In the genomic region with DNA sequence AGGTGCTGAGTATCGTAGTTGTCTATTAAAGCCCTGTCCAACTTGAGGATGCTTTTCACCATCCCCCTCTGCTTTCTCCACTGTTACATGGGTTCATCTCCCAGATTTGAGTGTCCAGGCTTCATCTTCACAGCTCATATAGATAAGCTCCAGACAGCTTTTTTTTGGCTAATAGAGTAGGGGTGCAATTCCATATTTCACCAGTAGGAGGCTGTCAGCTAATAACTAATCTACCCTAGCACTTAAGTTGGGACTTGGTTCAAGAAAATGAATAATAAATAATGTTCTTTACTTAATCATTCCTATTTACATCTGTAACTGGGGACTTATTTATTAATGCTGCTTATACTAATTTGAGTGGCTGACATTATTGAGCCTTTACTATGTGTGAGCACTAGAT, we compare ENCODE assay signal across 15 cellular contexts.
A peak's percentile ranks its signal among the peaks of the same experiment; 100 is the strongest.
DNase-seq lines count a peak whose midpoint lies in the region; ATAC-seq and TF ChIP-seq lines count a peak whose summit lies in the region.
"Had no signal": no experiment of that assay in that cellular context is flagged by ENCODE, and none has a peak within 500 bp of the region (broad histone marks: within the 10 kb centered on the region; RNA-seq: fewer than 3 reads in every experiment).

No MANE protein-coding gene starts in this region.

- H3K4me3 ChIP-seq in GM12864 (ENCODE audit: low read depth, low read length) (no peak overlapping the region), MM.1S (ENCODE audit: low read length) (no peak overlapping the region), smooth muscle cell (no peak overlapping the region)
- H3K4me3 ChIP-seq: lower lobe of right lung, spleen, suprapubic skin had no signal

- H4K20me1 ChIP-seq in MM.1S (ENCODE audit: insufficient read depth, low read length) (no peaks in the 10 kb centered on the region), smooth muscle cell (ENCODE audit: low read depth) (no peaks in the 10 kb centered on the region)

- 100% methylated on average over 1 of the region's 1 CpG for WGBS in smooth muscle cell (ENCODE audit: low lambda C conversion rate)

- no peaks in the 10 kb centered on the region for H3F3A ChIP-seq in MM.1S (ENCODE audit: insufficient read depth, low read length)
- no peaks in the 10 kb centered on the region for H3F3A ChIP-seq in smooth muscle cell (ENCODE audit: low read depth)

- H3K27me3 ChIP-seq in MM.1S (replicated peaks; ENCODE audit: insufficient read depth, low read length) (peaks cover 31% of the 10 kb centered on the region), smooth muscle cell (ENCODE audit: low read depth) (peaks cover under 1% of the 10 kb centered on the region)

- H3K27ac ChIP-seq in MM.1S (ENCODE audit: low read length), result no peak overlapping the region
- no peak overlapping the region for H3K27ac ChIP-seq in smooth muscle cell (ENCODE audit: low read depth)
- H3K27ac ChIP-seq: lower lobe of right lung, RWPE1, spleen, suprapubic skin had no signal

- H3K79me2 ChIP-seq in MM.1S (ENCODE audit: low read length) (no peaks in the 10 kb centered on the region), smooth muscle cell (ENCODE audit: low read depth) (no peaks in the 10 kb centered on the region)

- H3K9ac ChIP-seq in MM.1S (ENCODE audit: low read length) (no peak overlapping the region), smooth muscle cell (ENCODE audit: low read depth) (no peak overlapping the region)

- H3K9me3 ChIP-seq in MM.1S (replicated peaks; ENCODE audit: insufficient read depth, low read length), result no peaks in the 10 kb centered on the region
- no peaks in the 10 kb centered on the region for H3K9me3 ChIP-seq in smooth muscle cell (replicated peaks; ENCODE audit: low read depth)
- H3K9me3 ChIP-seq: suprapubic skin had no signal

- ATAC-seq in GM18505 (IDR thresholded peaks at IDR 0.05; ENCODE audit: unreplicated experiment) (no peak), HG02852 (IDR thresholded peaks at IDR 0.05; ENCODE audit: unreplicated experiment) (no peak), GM18519 (IDR thresholded peaks at IDR 0.05; ENCODE audit: low FRiP score, unreplicated experiment) (no peak)
- ATAC-seq: lower lobe of right lung had no signal

- H3K9me2 ChIP-seq in MM.1S (replicated peaks; ENCODE audit: insufficient read depth, low read length), result no peaks in the 10 kb centered on the region

- H2AFZ ChIP-seq in MM.1S (ENCODE audit: low read length) (no peak overlapping the region), smooth muscle cell (ENCODE audit: low read depth) (no peak overlapping the region)

- H3K4me1 ChIP-seq in MM.1S (ENCODE audit: low read length), result no peaks in the 10 kb centered on the region
- H3K4me1 ChIP-seq in smooth muscle cell (ENCODE audit: low read depth), result no peaks in the 10 kb centered on the region
- H3K4me1 ChIP-seq: lower lobe of right lung, spleen, suprapubic skin had no signal

- no peaks in the 10 kb centered on the region for H3K36me3 ChIP-seq in MM.1S (replicated peaks; ENCODE audit: insufficient read depth, low read length)
- H3K36me3 ChIP-seq in smooth muscle cell (ENCODE audit: low read depth), result no peaks in the 10 kb centered on the region
- H3K36me3 ChIP-seq: lower lobe of right lung, spleen, suprapubic skin had no signal

- DNase-seq in GM12864 (ENCODE audit: low read depth), result no peak
- no peak for DNase-seq in MM.1S
- peak; percentile 9 to 10 for DNase-seq in erythroblast (lab: John Stamatoyannopoulos, UW)
- DNase-seq in smooth muscle cell (lab: John Stamatoyannopoulos, UW; ENCODE audit: unreplicated experiment), result no peak
- DNase-seq: activated CD4-positive, alpha-beta T cell treated with anti-CD3 and anti-CD28 coated beads, Interleukin-2, amount 50 U/mL, for 1 hour; hypothalamus; lower lobe of right lung; NCI-H1436 treated with DMSO at 0.1 percent for 48 hours; nucleus accumbens; spleen had no signal

- H3K4me2 ChIP-seq in MM.1S (ENCODE audit: low read depth, low read length) (no peak overlapping the region), smooth muscle cell (no peak overlapping the region)

- no peak for TF ChIP-seq POLR2A in erythroblast (IDR thresholded peaks at IDR 0.05; ENCODE audit: low read length)
- TF ChIP-seq POLR2A in GM18505 (IDR thresholded peaks at IDR 0.05; ENCODE audit: borderline replicate concordance, extremely low read depth, insufficient read depth, insufficient read length), result no peak

- TF ChIP-seq CTCF in GM12864 (IDR thresholded peaks at IDR 0.05; ENCODE audit: low read depth, low read length, missing control alignments) (peak; percentile 52), MM.1S (IDR thresholded peaks at IDR 0.05; ENCODE audit: low read length) (peak; percentile 43), smooth muscle cell (IDR thresholded peaks at IDR 0.05; ENCODE audit: borderline replicate concordance, insufficient read depth, poor library complexity, severe bottlenecking) (peak; percentile 39)

Comparison
In these comparisons a context has a peak if more than half of its experiments do, and no peak if none do; other contexts are left out.
1. DNase-seq: peak in erythroblast (2 of 2); none in GM12864 (single experiment), MM.1S (single experiment) and smooth muscle cell (single experiment).
2. Peak in every context shown above with its lines, with median percentiles within 50 percentile points of each other: CTCF ChIP-seq.